In genomic region chr16:1059310-1059709, GRCh38 we compare ENCODE assay signal across 9 cellular contexts. TPM values are rescaled to one million over a fixed set of nuclear protein-coding genes. Genes with fewer than 3 reads are reported as not detected.
"Had no signal": no experiment of that assay in that cellular context is flagged by ENCODE, and none has a peak within 500 bp of the region (broad histone marks: within the 10 kb centered on the region; RNA-seq: fewer than 3 reads in every experiment).

No MANE protein-coding gene starts in this region.

- DNase-seq: GM23248, GOT3, H7, IMR-90, KBM-7 had no signal

- H3K4me1 ChIP-seq: HAP-1 had no signal

- H3K36me3 ChIP-seq: HAP-1 had no signal

- ATAC-seq: HCT116 had no signal

- FAIRE-seq: HTR-8/SVneo had no signal

- H3K27ac ChIP-seq: GM23248 had no signal

- H3K9me3 ChIP-seq: HAP-1 had no signal

- H3K9ac ChIP-seq: GM23248 had no signal

- H2AFZ ChIP-seq: GM23248 had no signal

- H3K4me3 ChIP-seq: GM23248, HAP-1 had no signal

RNA-seq across cellular contexts. Expression of gene SSTR5, which starts 13.2 kb away (rescaled TPM):
- total RNA-seq: GM23248, H4, IMR-90 had no signal
- polyA plus RNA-seq: GM23248, IMR-90 had no signal

RNA-seq across cellular contexts. Expression of gene C1QTNF8, which starts 36.7 kb away (rescaled TPM):
- total RNA-seq: GM23248, H4, H7, IMR-90 had no signal
- polyA plus RNA-seq: GM23248, IMR-90 had no signal
